In the genomic region with DNA sequence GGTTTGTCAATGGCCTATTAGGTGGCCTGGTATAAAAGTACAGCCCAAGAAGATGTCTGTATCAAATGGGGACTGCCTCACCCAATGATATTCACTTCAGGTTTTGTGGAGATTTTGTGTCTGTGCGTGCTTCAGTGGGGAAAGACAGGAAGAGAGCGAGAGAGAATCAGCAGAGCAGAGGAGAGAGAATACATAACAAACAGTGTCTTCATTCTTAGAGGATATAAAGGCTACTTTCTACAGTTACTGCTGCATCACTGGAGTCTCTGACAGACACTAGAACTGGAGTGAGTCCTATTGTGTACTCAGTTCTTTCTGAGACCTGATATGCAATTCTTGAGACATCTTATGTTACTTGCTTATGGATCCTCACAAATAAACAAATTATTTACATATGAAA, we compare ENCODE assay signal across 30 cellular contexts.
"Had no signal": no experiment of that assay in that cellular context is flagged by ENCODE, and none has a peak within 500 bp of the region (broad histone marks: within the 10 kb centered on the region; RNA-seq: fewer than 3 reads in every experiment).

No MANE protein-coding gene starts in this region.

- H3K27me3 ChIP-seq: adrenal gland, breast epithelium, SJCRH30 had no signal

- H3K4me3 ChIP-seq: adrenal gland, breast epithelium, SJCRH30 had no signal

- H3K27ac ChIP-seq: adrenal gland, breast epithelium, KMS-11, RWPE1, SJCRH30 had no signal

- H3K9me3 ChIP-seq: adrenal gland, breast epithelium, SJCRH30 had no signal

- H3K4me2 ChIP-seq: KMS-11 had no signal

- H3K27ac Mint-ChIP-seq: activated CD4-positive, alpha-beta T cell treated with anti-CD3 and anti-CD28 coated beads, Interleukin-2, amount 10 ng/mL, durations not matched to agents 24 days and 14 days; activated naive CD4-positive, alpha-beta T cell treated with anti-CD3 and anti-CD28 coated beads, Interleukin-2, amount 10 ng/mL, durations not matched to agents 7 days and 5 days; activated naive CD8-positive, alpha-beta T cell treated with anti-CD3 and anti-CD28 coated beads, Interleukin-2, amount 10 ng/mL, durations not matched to agents 7 days and 5 days; activated T-helper 2 cell treated with anti-CD3 and anti-CD28 coated beads, Interferon-gamma antibody, Interleukin-2, Interleukin-4, amounts not matched to agents 10 μg/mL and 5 μg/mL and 100 μg/mL, durations not matched to agents 14 hours and 24 hours and 36 hours had no signal

- H3K4me1 Mint-ChIP-seq: activated CD4-positive, alpha-beta T cell treated with anti-CD3 and anti-CD28 coated beads, Interleukin-2, amount 10 ng/mL, durations not matched to agents 24 days and 14 days; activated naive CD8-positive, alpha-beta T cell treated with anti-CD3 and anti-CD28 coated beads, Interleukin-2, amount 10 ng/mL, durations not matched to agents 7 days and 5 days had no signal

- H3K9me3 Mint-ChIP-seq: activated naive CD4-positive, alpha-beta T cell treated with anti-CD3 and anti-CD28 coated beads, Interleukin-2, amount 10 ng/mL, durations not matched to agents 7 days and 5 days; activated T-helper 2 cell treated with anti-CD3 and anti-CD28 coated beads, Interferon-gamma antibody, Interleukin-2, Interleukin-4, amounts not matched to agents 10 μg/mL and 5 μg/mL and 100 μg/mL, durations not matched to agents 14 hours and 24 hours and 36 hours had no signal

- H3K27me3 Mint-ChIP-seq: activated CD4-positive, alpha-beta T cell treated with anti-CD3 and anti-CD28 coated beads, Interleukin-2, amount 10 ng/mL, durations not matched to agents 24 days and 14 days; activated naive CD4-positive, alpha-beta T cell treated with anti-CD3 and anti-CD28 coated beads, Interleukin-2, amount 10 ng/mL, durations not matched to agents 7 days and 5 days; activated naive CD8-positive, alpha-beta T cell treated with anti-CD3 and anti-CD28 coated beads, Interleukin-2, amount 10 ng/mL, durations not matched to agents 7 days and 5 days had no signal

- H3K4me3 Mint-ChIP-seq: activated CD4-positive, alpha-beta T cell treated with anti-CD3 and anti-CD28 coated beads, Interleukin-2, amount 10 ng/mL, durations not matched to agents 24 days and 14 days; activated naive CD4-positive, alpha-beta T cell treated with anti-CD3 and anti-CD28 coated beads, Interleukin-2, amount 10 ng/mL, durations not matched to agents 7 days and 5 days; activated naive CD8-positive, alpha-beta T cell treated with anti-CD3 and anti-CD28 coated beads, Interleukin-2, amount 10 ng/mL, durations not matched to agents 7 days and 5 days had no signal

- H3K36me3 ChIP-seq: adrenal gland, breast epithelium, SJCRH30 had no signal

- DNase-seq: activated CD4-positive, alpha-beta T cell treated with anti-CD3 and anti-CD28 coated beads, Interleukin-2, amount 10 ng/mL, durations not matched to agents 24 days and 14 days; activated CD4-positive, alpha-beta T cell treated with anti-CD3 and anti-CD28 coated beads, Interleukin-2, amount 50 U/mL, for 48 hours; activated CD4-positive, CD25-positive, alpha-beta regulatory T cell treated with anti-CD3 and anti-CD28 coated beads, Interleukin-2, amount 50 U/mL, for 72 hours; activated CD8-positive, alpha-beta memory T cell treated with anti-CD3 and anti-CD28 coated beads for 24 hours; activated gamma-delta T cell treated with Interleukin-2 at 50 U/mL for 16 hours; activated naive CD4-positive, alpha-beta T cell treated with anti-CD3 and anti-CD28 coated beads, Interleukin-2, amount 10 ng/mL, durations not matched to agents 7 days and 5 days; activated naive CD8-positive, alpha-beta T cell treated with anti-CD3 and anti-CD28 coated beads, Interleukin-2, amount 10 ng/mL, durations not matched to agents 7 days and 5 days; activated T-cell treated with anti-CD3 and anti-CD28 coated beads, Interleukin-2, amount 50 U/mL, for 48 hours; adrenal gland; anterior cingulate cortex; caudate nucleus; MV-4-11; NCI-H1105; NCI-H146; NCI-H187 treated with DMSO at 0.1 percent for 48 hours; NCI-H2081 treated with DMSO at 0.1 percent for 48 hours; NCI-H2171; NCI-H2227 treated with DMSO at 0.1 percent for 48 hours; NCI-H446 treated with DMSO at 0.1 percent for 48 hours; NCI-H524 treated with DMSO at 0.1 percent for 48 hours; NCI-H748 treated with DMSO at 0.1 percent for 48 hours; Right ventricle myocardium superior; SJCRH30; SW 1271 had no signal

- H3K36me3 Mint-ChIP-seq: activated naive CD4-positive, alpha-beta T cell treated with anti-CD3 and anti-CD28 coated beads, Interleukin-2, amount 10 ng/mL, durations not matched to agents 7 days and 5 days had no signal

- H3K9ac ChIP-seq: KMS-11 had no signal

- ATAC-seq: Panc1, SK-N-SH treated with all-trans-retinoic acid at 6 μM for 48 hours had no signal

- H3K4me1 ChIP-seq: adrenal gland, breast epithelium, SJCRH30 had no signal
